ENCODE assay signal across 10 cellular contexts in the genomic region with DNA sequence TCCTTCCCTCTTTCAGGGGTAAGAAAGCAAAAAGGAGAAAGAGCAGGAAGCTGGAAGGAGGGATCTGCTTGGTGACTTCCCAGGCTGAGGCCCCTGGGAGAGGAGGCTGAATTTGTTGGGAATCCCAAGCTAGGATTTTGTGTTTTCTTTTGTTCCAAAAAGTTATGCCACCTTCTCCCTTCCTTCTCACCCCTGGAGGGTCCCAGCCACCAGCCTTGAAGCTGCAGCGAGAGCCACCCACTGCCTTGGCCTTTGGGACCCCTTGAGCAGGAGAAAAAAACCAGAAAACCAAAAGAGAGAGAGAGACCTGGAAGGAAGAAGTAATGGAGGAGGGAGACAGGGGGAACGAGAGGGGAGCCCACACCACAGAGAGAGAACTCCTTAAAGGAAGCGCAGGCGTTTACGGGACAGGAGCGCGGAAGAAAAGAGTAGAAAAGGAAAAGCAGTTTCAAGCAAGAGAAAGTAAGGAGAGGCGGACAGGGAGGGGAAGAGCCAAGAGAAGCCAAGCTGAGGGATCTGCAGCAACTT. TPM values are rescaled to one million over a fixed set of nuclear protein-coding genes. Genes with fewer than 3 reads are reported as not detected.
DNase-seq lines count a peak whose midpoint lies in the region; ATAC-seq and TF ChIP-seq lines count a peak whose summit lies in the region.
"Had no signal": no experiment of that assay in that cellular context is flagged by ENCODE, and none has a peak within 500 bp of the region (broad histone marks: within the 10 kb centered on the region; RNA-seq: fewer than 3 reads in every experiment).

No MANE protein-coding gene starts in this region.

- CTCF ChIA-PET in CD4-positive, alpha-beta memory T cell (lab: Charles Lee; ENCODE audit: partially characterized antibody), result interaction anchor here (1.2 kb wide), 1 partner anchor 45 kb away, joined by 3 read pairs; no protein-coding TSS in a partner anchor

- peaks cover 59 to 60% of the 10 kb centered on the region in 2 donors for H3K27me3 Mint-ChIP-seq in CD4-positive, alpha-beta memory T cell
- H3K27me3 Mint-ChIP-seq in endothelial cell (ENCODE audit: unreplicated experiment) (peaks cover 20% of the 10 kb centered on the region), nephron progenitor cell (ENCODE audit: low read depth, poor library complexity) (peaks cover 97% of the 10 kb centered on the region)

- no peak for ATAC-seq in body of pancreas

- H3K9me3 ChIP-seq in CD4-positive, alpha-beta memory T cell (ENCODE audit: control insufficient read depth in 1 of 2, low read length in 2 of 2), result no peaks in the 10 kb centered on the region
- no peaks in the 10 kb centered on the region for H3K9me3 ChIP-seq in HUES48 (ENCODE audit: control insufficient read depth, insufficient read depth, low read length)
- no peaks in the 10 kb centered on the region for H3K9me3 ChIP-seq in body of pancreas

- H3K36me3 Mint-ChIP-seq in CD4-positive, alpha-beta memory T cell, result no peaks in the 10 kb centered on the region
- peaks cover 29% of the 10 kb centered on the region for H3K36me3 Mint-ChIP-seq in endothelial cell (ENCODE audit: low read depth, unreplicated experiment)
- no peaks in the 10 kb centered on the region for H3K36me3 Mint-ChIP-seq in nephron progenitor cell (ENCODE audit: low read depth)

- in situ Hi-C loops in brain microvascular endothelial cell (cut with HindIII; ENCODE audit: low pct_ligation_motif_present, low sequenced_read_pairs), result no loop called here

- no peak for TF ChIP-seq CTCF in endothelial cell (IDR thresholded peaks at IDR 0.05; ENCODE audit: unreplicated experiment)
- TF ChIP-seq CTCF in nephron progenitor cell (IDR thresholded peaks at IDR 0.05), result no peak
- TF ChIP-seq CTCF in body of pancreas (IDR thresholded peaks at IDR 0.05), result no peak
- no peak for TF ChIP-seq CTCF in brain microvascular endothelial cell (IDR thresholded peaks at IDR 0.05; ENCODE audit: low read depth, low read length, missing control alignments)

- POLR2A ChIA-PET in CD4-positive, alpha-beta memory T cell (lab: Charles Lee; ENCODE audit: partially characterized antibody), result no interaction called here

- peaks cover 43% of the 10 kb centered on the region for H3K27me3 ChIP-seq in CD4-positive, alpha-beta memory T cell (ENCODE audit: insufficient read depth, low read length)
- H3K27me3 ChIP-seq in HUES48 (ENCODE audit: control insufficient read depth, insufficient read depth, low read length), result peaks cover 96% of the 10 kb centered on the region
- H3K27me3 ChIP-seq in body of pancreas, result peaks cover 0 to 50% of the 10 kb centered on the region in 2 donors
- H3K27me3 ChIP-seq in brain microvascular endothelial cell (replicated peaks), result peaks cover 70% of the 10 kb centered on the region

- peaks cover 19% of the 10 kb centered on the region for H3K4me1 ChIP-seq in CD4-positive, alpha-beta memory T cell (ENCODE audit: insufficient read depth, low read length)
- H3K4me1 ChIP-seq in HUES48 (ENCODE audit: control insufficient read depth, insufficient read depth, low read length), result peaks cover 29% of the 10 kb centered on the region
- peaks cover 32% of the 10 kb centered on the region for H3K4me1 ChIP-seq in body of pancreas

- peak overlapping the region in 7 of 8 donors; percentile 58 to 85 (median 75) for H3K4me3 Mint-ChIP-seq in CD4-positive, alpha-beta memory T cell
- H3K4me3 Mint-ChIP-seq in endothelial cell (ENCODE audit: unreplicated experiment) (peak overlapping the region; percentile 78), nephron progenitor cell (peak overlapping the region; percentile 66)

- DNase-seq in CD4-positive, alpha-beta memory T cell, result no peak
- no peak for DNase-seq in endothelial cell (ENCODE audit: low spot score)
- no peak for DNase-seq in nephron progenitor cell
- no peak for DNase-seq in body of pancreas
- no peak for DNase-seq in brain microvascular endothelial cell
- no peak for DNase-seq in ecto neural progenitor cell (ENCODE audit: low spot score)
- DNase-seq in kidney glomerular epithelial cell (lab: John Stamatoyannopoulos, UW), result no peak
- DNase-seq: GDM1 had no signal

- peaks cover 19 to 47% (median 32%) of the 10 kb centered on the region in 4 donors for H3K4me1 Mint-ChIP-seq in CD4-positive, alpha-beta memory T cell
- H3K4me1 Mint-ChIP-seq in endothelial cell (ENCODE audit: unreplicated experiment) (peaks cover 49% of the 10 kb centered on the region), nephron progenitor cell (peaks cover 33% of the 10 kb centered on the region)

- H3K27ac Mint-ChIP-seq in CD4-positive, alpha-beta memory T cell, result peak overlapping the region in 1 of 7 donors; percentile 40
- no peak overlapping the region for H3K27ac Mint-ChIP-seq in endothelial cell (ENCODE audit: unreplicated experiment)
- no peak overlapping the region for H3K27ac Mint-ChIP-seq in nephron progenitor cell

- no peak overlapping the region for H3K9ac ChIP-seq in HUES48 (ENCODE audit: low read depth, low read length)

- no peaks in the 10 kb centered on the region for H3K36me3 ChIP-seq in CD4-positive, alpha-beta memory T cell (ENCODE audit: insufficient read depth, low read length)
- H3K36me3 ChIP-seq in HUES48 (ENCODE audit: control insufficient read depth, insufficient read depth, low read length) (no peaks in the 10 kb centered on the region), body of pancreas (replicated peaks in 1 of 2; ENCODE audit: insufficient read depth in 1 of 2, low read depth in 2 of 2) (no peaks in the 10 kb centered on the region), brain microvascular endothelial cell (replicated peaks) (no peaks in the 10 kb centered on the region)

- TF ChIP-seq POLR2A in body of pancreas (IDR thresholded peaks at IDR 0.05), result no peak

- H3K27ac ChIP-seq in CD4-positive, alpha-beta memory T cell (ENCODE audit: low read depth, low read length), result no peak overlapping the region
- H3K27ac ChIP-seq in HUES48 (ENCODE audit: low read depth, low read length) (no peak overlapping the region), body of pancreas (no peak overlapping the region), brain microvascular endothelial cell (no peak overlapping the region)

- intact Hi-C loops in CD4-positive, alpha-beta memory T cell (cut with micrococcal nuclease), result no loop called here
- intact Hi-C loops in body of pancreas (cut with DNase I), result no loop called here

- H3K4me3 ChIP-seq in CD4-positive, alpha-beta memory T cell (ENCODE audit: low read length in 2 of 2), result no peak overlapping the region
- H3K4me3 ChIP-seq in HUES48 (ENCODE audit: low read depth, low read length) (peak overlapping the region; percentile 10; the same call in 1 of the 2 replicates), body of pancreas (no peak overlapping the region), brain microvascular endothelial cell (ENCODE audit: low read depth, low read length) (no peak overlapping the region)

- H3K9me3 Mint-ChIP-seq in CD4-positive, alpha-beta memory T cell, result peaks cover 0 to 10% (median 2%) of the 10 kb centered on the region in 8 donors
- H3K9me3 Mint-ChIP-seq in endothelial cell (ENCODE audit: unreplicated experiment) (no peaks in the 10 kb centered on the region), nephron progenitor cell (no peaks in the 10 kb centered on the region)

- 48 to 77% methylated on average over 8 of the region's 8 CpGs for WGBS in body of pancreas, 2 donors

RNA-seq across cellular contexts. Expression of a gene that starts 7.1 kb away (rescaled TPM):
- total RNA-seq in CD4-positive, alpha-beta memory T cell, result not detected
- polyA plus RNA-seq in CD4-positive, alpha-beta memory T cell, result not detected
- total RNA-seq in endothelial cell (ENCODE audit: unreplicated experiment), result 26.3 TPM
- total RNA-seq in body of pancreas, result not detected
- total RNA-seq: Right ventricle myocardium inferior had no signal

Comparison
In these comparisons a context has a peak if more than half of its experiments do, and no peak if none do; other contexts are left out.
1. RNA of a gene that starts 7.1 kb away (total RNA-seq): 26.3 TPM in endothelial cell (single experiment); not detected in CD4-positive, alpha-beta memory T cell and not detected in body of pancreas; every median in the first group is over 10 times any median in the second.
2. Peak in every context shown above with its lines, with median percentiles within 50 percentile points of each other: H3K4me3 Mint-ChIP-seq.